Comparison of ENCODE assay signal across 25 cellular contexts in the genomic region with DNA sequence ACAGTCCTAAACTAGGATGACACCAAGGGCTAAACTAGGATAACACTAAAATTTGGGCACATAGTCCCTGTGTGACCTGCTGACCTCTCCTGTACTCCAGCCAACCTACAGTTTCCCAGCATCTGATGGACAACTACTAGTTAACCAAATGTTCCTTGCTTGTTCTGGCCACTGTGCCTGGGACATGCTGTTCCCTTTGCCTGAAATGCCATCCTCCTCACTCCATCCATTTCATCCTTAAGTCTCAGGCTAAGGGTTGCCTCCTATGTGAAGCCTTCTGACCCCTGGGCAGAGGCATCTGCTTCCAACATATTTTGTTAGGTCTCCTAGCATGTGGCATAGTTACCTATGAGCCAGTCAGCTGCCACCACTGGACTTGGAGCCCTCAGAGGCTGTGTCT.
"Had no signal": no experiment of that assay in that cellular context is flagged by ENCODE, and none has a peak within 500 bp of the region (broad histone marks: within the 10 kb centered on the region; RNA-seq: fewer than 3 reads in every experiment).

No MANE protein-coding gene starts in this region.

- H3K4me3 ChIP-seq: heart right ventricle, hepatocyte, left lung, lower lobe of right lung, pancreas, right atrium auricular region, right lobe of liver, smooth muscle cell, tibial nerve, upper lobe of right lung had no signal

- H3K9me3 Mint-ChIP-seq: naive thymus-derived CD8-positive, alpha-beta T cell; nephron; neural crest cell; stimulated activated naive CD8-positive, alpha-beta T cell treated with anti-CD3 and anti-CD28 coated beads, Interleukin-15, amount 100 ng/mL, for 72 hours had no signal

- H3K36me3 ChIP-seq: heart right ventricle, left lung, lower lobe of right lung, pancreas, right atrium auricular region, right lobe of liver, tibial nerve, upper lobe of right lung had no signal

- H3K27ac Mint-ChIP-seq: nephron; stimulated activated naive CD8-positive, alpha-beta T cell treated with anti-CD3 and anti-CD28 coated beads, Interleukin-15, amount 100 ng/mL, for 72 hours had no signal

- H3K27ac ChIP-seq: hepatocyte, left lung, lower lobe of right lung, pancreas, right atrium auricular region, right lobe of liver, upper lobe of right lung had no signal

- H3K9me3 ChIP-seq: heart right ventricle, left lung, lower lobe of right lung, pancreas, right atrium auricular region, right lobe of liver, tibial nerve, upper lobe of right lung had no signal

- H3K36me3 Mint-ChIP-seq: naive thymus-derived CD8-positive, alpha-beta T cell had no signal

- H3K4me1 ChIP-seq: left lung, lower lobe of right lung, pancreas had no signal

- H3K27me3 ChIP-seq: heart right ventricle, hepatocyte, left lung, pancreas, right atrium auricular region, right lobe of liver, tibial nerve, upper lobe of right lung had no signal

- ATAC-seq: left colon; left lung; lower lobe of right lung; naive thymus-derived CD8-positive, alpha-beta T cell; pancreas; right lobe of liver; stimulated activated naive CD8-positive, alpha-beta T cell treated with anti-CD3 and anti-CD28 coated beads, Interleukin-15, amount 100 ng/mL, for 72 hours; upper lobe of right lung had no signal

- DNase-seq: heart right ventricle; kidney; left colon; left lung; lower lobe of right lung; mammary epithelial cell; mesenchymal stem cell; naive thymus-derived CD8-positive, alpha-beta T cell; nucleus accumbens; pancreas; posterior cingulate gyrus; right lobe of liver; stimulated activated CD4-positive, alpha-beta T cell treated with anti-CD3 and anti-CD28 coated beads, Interleukin-1b, Interleukin-23, amount 100 ng/mL, for 48 hours; stimulated activated CD4-positive, alpha-beta T cell treated with anti-CD3 and anti-CD28 coated beads, Interleukin-4, amount 100 ng/mL, for 1 hour; stimulated activated naive CD4-positive, alpha-beta T cell treated with Interleukin-2 at 50 U/mL for 16 hours; stimulated activated naive CD8-positive, alpha-beta T cell treated with anti-CD3 and anti-CD28 coated beads, Interleukin-15, amount 100 ng/mL, for 72 hours; substantia nigra; upper lobe of right lung had no signal

- H3K4me3 Mint-ChIP-seq: naive thymus-derived CD8-positive, alpha-beta T cell; nephron; neural crest cell; stimulated activated naive CD8-positive, alpha-beta T cell treated with anti-CD3 and anti-CD28 coated beads, Interleukin-15, amount 100 ng/mL, for 72 hours had no signal

- FAIRE-seq: kidney, pancreas, urothelium cell line had no signal
